In genomic region chr7:82018226-82018625, GRCh38 we compare ENCODE assay signal across 27 cellular contexts.
"Had no signal": no experiment of that assay in that cellular context is flagged by ENCODE, and none has a peak within 500 bp of the region (broad histone marks: within the 10 kb centered on the region; RNA-seq: fewer than 3 reads in every experiment).

No MANE protein-coding gene starts in this region.

- DNase-seq: activated CD4-positive, alpha-beta memory T cell treated with anti-CD3 and anti-CD28 coated beads for 36 hours; activated CD4-positive, alpha-beta T cell treated with anti-CD3 and anti-CD28 coated beads for 4 hours; activated CD8-positive, alpha-beta memory T cell treated with anti-CD3 and anti-CD28 coated beads, Interleukin-2, amount 50 U/mL, for 4 hours; activated effector memory CD4-positive, alpha-beta T cell treated with anti-CD3 and anti-CD28 coated beads, Interleukin-2, amount 50 U/mL, for 16 hours; activated naive CD4-positive, alpha-beta T cell treated with anti-CD3 and anti-CD28 coated beads, Interleukin-2, amount 10 ng/mL, durations not matched to agents 7 days and 5 days; activated naive CD8-positive, alpha-beta T cell treated with anti-CD3 and anti-CD28 coated beads, Interleukin-2, amount 10 ng/mL, durations not matched to agents 7 days and 5 days; activated T-cell treated with anti-CD3 and anti-CD28 coated beads, Interleukin-2, amount 50 U/mL, for 1 hour; amygdala; central memory CD4-positive, alpha-beta T cell; dermis blood vessel endothelial cell; effector CD4-positive, alpha-beta T cell; head of caudate nucleus; hippocampal formation; left cardiac atrium; left ventricle myocardium superior; mammary epithelial cell; naive B cell; nephron progenitor cell; right lobe of liver; stimulated activated CD4-positive, alpha-beta T cell treated with anti-CD3 and anti-CD28 coated beads, Interleukin-12 subunit alpha, Interleukin-12 subunit beta, amount 100 ng/mL, for 4 hours; stimulated activated CD4-positive, alpha-beta T cell treated with anti-CD3 and anti-CD28 coated beads, Interleukin-4, amount 100 ng/mL, for 1 hour; T-helper 1 cell; uterus had no signal

- H3K27ac ChIP-seq: epithelial cell of prostate, neutrophil, right lobe of liver, skin epidermis, thoracic aorta, uterus had no signal

- H3K4me1 ChIP-seq: uterus had no signal

- H3K9me3 ChIP-seq: neutrophil, right lobe of liver, thoracic aorta, uterus had no signal

- H3K27me3 ChIP-seq: neutrophil, right lobe of liver, uterus had no signal

- H3K4me3 ChIP-seq: right lobe of liver, skin epidermis, thoracic aorta, uterus had no signal

- H3K36me3 ChIP-seq: neutrophil, right lobe of liver, thoracic aorta, uterus had no signal
